ENCODE assay signal across 8 cellular contexts in genomic region chr16:11257131-11257938, GRCh38. TPM values are rescaled to one million over a fixed set of nuclear protein-coding genes. Genes with fewer than 3 reads are reported as not detected.
A peak's percentile ranks its signal among the peaks of the same experiment; 100 is the strongest.
DNase-seq lines count a peak whose midpoint lies in the region; ATAC-seq and TF ChIP-seq lines count a peak whose summit lies in the region.

No MANE protein-coding gene starts in this region.

- intact Hi-C loops in left colon (cut with DNase I, micrococcal nuclease), result loop anchor here (2.0 to 10.0 kb wide), 3 partner anchors 95 to 287 kb away; no protein-coding TSS in a partner anchor

- peak overlapping the region; percentile 62 for H3K4me3 ChIP-seq in AG09309 (ENCODE audit: control insufficient read depth, low read depth, low read length)

- TF ChIP-seq CTCF in AG09309 (IDR thresholded peaks at IDR 0.05; ENCODE audit: control insufficient read depth, insufficient read depth, low read depth, low read length, missing control alignments), result peak; percentile 87

- DNase-seq in AG09309 (ENCODE audit: low read depth), result peak; percentile 55
- peak; percentile 33 for DNase-seq in GOT3 (lab: John Stamatoyannopoulos, UW)
- DNase-seq in NCI-H345 (lab: John Stamatoyannopoulos, UW), result peak; percentile 81
- DNase-seq in activated CD4-positive, CD25-positive, alpha-beta regulatory T cell treated with anti-CD3 and anti-CD28 coated beads, Interleukin-2, amount 50 U/mL, for 72 hours, result peak; percentile 59
- peak; percentile 56 to 81 for DNase-seq in dermis microvascular lymphatic vessel endothelial cell (ENCODE audit: low read depth in 2 of 2)
- DNase-seq in left colon, result peak; percentile 84
- peak in 2 of 3 donors; percentile 43 to 58 for DNase-seq in stimulated activated CD4-positive, alpha-beta T cell treated with anti-CD3 and anti-CD28 coated beads, Interleukin-12 subunit alpha, Interleukin-12 subunit beta, amount 100 ng/mL, for 48 hours (ENCODE audit: low read depth in 2 of 3, low spot score in 1 of 3)

- ATAC-seq in left colon, result peak; percentile 61
- ATAC-seq in HG03439 (IDR thresholded peaks at IDR 0.05; ENCODE audit: unreplicated experiment), result no peak

RNA-seq across cellular contexts. Expression of gene SOCS1, which starts 1.3 kb away (rescaled TPM):
- total RNA-seq in dermis microvascular lymphatic vessel endothelial cell (0.26 and 0.51 TPM in 2 replicates), left colon (1 to 10 TPM; 4.7 to 4.9 TPM)

RNA-seq across cellular contexts. Expression of gene TNP2, which starts 11.8 kb away (rescaled TPM):
- total RNA-seq in dermis microvascular lymphatic vessel endothelial cell, result not detected in 2 replicates
- not detected for total RNA-seq in left colon

RNA-seq across cellular contexts. Expression of gene PRM3, which starts 16.1 kb away (rescaled TPM):
- total RNA-seq in dermis microvascular lymphatic vessel endothelial cell (not detected in 2 replicates), left colon (not detected)

RNA-seq across cellular contexts. Expression of gene PRM2, which starts 18.9 kb away (rescaled TPM):
- total RNA-seq in dermis microvascular lymphatic vessel endothelial cell (not detected in 2 replicates), left colon (not detected)

RNA-seq across cellular contexts. Expression of gene PRM1, which starts 23.8 kb away (rescaled TPM):
- total RNA-seq in dermis microvascular lymphatic vessel endothelial cell (not detected in 2 replicates), left colon (not detected)

Comparison
In these comparisons a context has a peak if more than half of its experiments do, and no peak if none do; other contexts are left out.
1. DNase-seq: peak in every context shown above with its lines; median percentile 84 in left colon; 81 in NCI-H345; 68 in dermis microvascular lymphatic vessel endothelial cell; 59 in activated CD4-positive, CD25-positive, alpha-beta regulatory T cell treated with anti-CD3 and anti-CD28 coated beads, Interleukin-2, amount 50 U/mL, for 72 hours; 55 in AG09309; 50 in stimulated activated CD4-positive, alpha-beta T cell treated with anti-CD3 and anti-CD28 coated beads, Interleukin-12 subunit alpha, Interleukin-12 subunit beta, amount 100 ng/mL, for 48 hours; 33 in GOT3.